Comparison of ENCODE assay signal across 14 cellular contexts in the genomic region with DNA sequence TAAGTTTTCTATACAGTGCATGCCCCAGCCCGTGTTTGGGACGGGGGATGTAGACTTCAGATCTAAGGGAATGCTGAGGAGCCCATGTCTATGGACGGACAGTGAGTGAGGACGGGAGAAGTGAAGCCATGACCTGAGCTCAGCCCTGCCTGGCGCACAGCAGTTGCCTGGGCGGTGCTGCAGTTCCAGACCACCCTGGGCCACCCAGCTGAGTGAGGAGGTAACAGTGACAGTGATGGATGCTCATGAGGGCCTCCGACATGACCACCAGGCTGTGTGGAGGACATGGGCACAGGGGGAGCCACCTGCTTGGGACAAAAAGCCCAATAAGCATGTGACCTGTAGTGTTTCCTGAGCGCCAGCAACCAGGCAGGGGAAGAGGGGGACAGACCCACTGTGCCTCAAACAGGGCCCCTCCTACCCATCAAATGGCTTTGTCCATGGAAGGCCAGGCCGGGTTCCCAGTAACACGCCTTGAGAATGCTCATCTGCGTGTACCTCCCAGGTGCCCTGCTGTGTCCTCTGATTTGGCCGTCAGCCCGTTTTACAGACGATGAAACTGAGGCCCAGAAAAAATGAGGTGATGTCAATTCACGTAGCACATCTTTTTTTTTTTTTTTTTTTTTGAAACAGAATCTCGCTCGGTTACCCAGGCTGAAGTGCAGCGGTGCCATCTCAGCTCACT.
DNase-seq lines count a peak whose midpoint lies in the region; ATAC-seq, FAIRE-seq and TF ChIP-seq lines count a peak whose summit lies in the region.
"Had no signal": no experiment of that assay in that cellular context is flagged by ENCODE, and none has a peak within 500 bp of the region (broad histone marks: within the 10 kb centered on the region; RNA-seq: fewer than 3 reads in every experiment).

No MANE protein-coding gene starts in this region.

- TF ChIP-seq POLR2A in H54 (IDR thresholded peaks at IDR 0.05; ENCODE audit: low read depth, low read length) = no peak

- peak overlapping the region; percentile 63 for H3K27ac Mint-ChIP-seq in activated naive CD8-positive, alpha-beta T cell treated with anti-CD3 and anti-CD28 coated beads, Interleukin-2, amount 50 U/mL, for 24 hours

- no peaks in the 10 kb centered on the region for H3K9me3 Mint-ChIP-seq in activated naive CD8-positive, alpha-beta T cell treated with anti-CD3 and anti-CD28 coated beads, Interleukin-2, amount 50 U/mL, for 24 hours

- ATAC-seq in activated naive CD8-positive, alpha-beta T cell treated with anti-CD3 and anti-CD28 coated beads, Interleukin-2, amount 50 U/mL, for 24 hours = no peak
- ATAC-seq: esophagus mucosa had no signal

- peak overlapping the region; percentile 73 for H3K4me3 Mint-ChIP-seq in activated naive CD8-positive, alpha-beta T cell treated with anti-CD3 and anti-CD28 coated beads, Interleukin-2, amount 50 U/mL, for 24 hours

- H3K4me1 Mint-ChIP-seq in activated naive CD8-positive, alpha-beta T cell treated with anti-CD3 and anti-CD28 coated beads, Interleukin-2, amount 50 U/mL, for 24 hours = peaks cover 89% of the 10 kb centered on the region

- peaks cover 47% of the 10 kb centered on the region for H3K36me3 Mint-ChIP-seq in activated naive CD8-positive, alpha-beta T cell treated with anti-CD3 and anti-CD28 coated beads, Interleukin-2, amount 50 U/mL, for 24 hours (ENCODE audit: low read depth)

- peak in 4 of 6 experiments; percentile 19 to 56 (median 50) for DNase-seq in stimulated activated naive CD4-positive, alpha-beta T cell (lab: John Stamatoyannopoulos, UW)
- no peak for DNase-seq in stimulated activated naive CD4-positive, alpha-beta T cell treated with Interleukin-2 at 50 U/mL for 16 hours (lab: John Stamatoyannopoulos, UW)
- DNase-seq in activated naive CD8-positive, alpha-beta T cell treated with anti-CD3 and anti-CD28 coated beads, Interleukin-2, amount 50 U/mL, for 24 hours = no peak
- DNase-seq in H54 (ENCODE audit: insufficient read length, low spot score) = no peak
- DNase-seq in DMS79 (lab: John Stamatoyannopoulos, UW) = no peak
- no peak for DNase-seq in HuH-7 (ENCODE audit: low spot score)
- DNase-seq: colonic mucosa, DMS153, left cardiac atrium, NCI-H2029, NCI-H526 treated with DMSO at 0.1 percent for 48 hours, RPMI8226 had no signal

- no peak for FAIRE-seq in H54 (lab: Jason Lieb, UNC)
- FAIRE-seq: urothelium cell line had no signal

- no peaks in the 10 kb centered on the region for H3K27me3 Mint-ChIP-seq in activated naive CD8-positive, alpha-beta T cell treated with anti-CD3 and anti-CD28 coated beads, Interleukin-2, amount 50 U/mL, for 24 hours

Comparison
In these comparisons a context has a peak if more than half of its experiments do, and no peak if none do; other contexts are left out.
1. DNase-seq: peak in stimulated activated naive CD4-positive, alpha-beta T cell (4 of 6); none in stimulated activated naive CD4-positive, alpha-beta T cell treated with Interleukin-2 at 50 U/mL for 16 hours (single experiment), activated naive CD8-positive, alpha-beta T cell treated with anti-CD3 and anti-CD28 coated beads, Interleukin-2, amount 50 U/mL, for 24 hours (single experiment), H54 (single experiment), DMS79 (single experiment) and HuH-7 (single experiment).